ENCODE assay signal across 20 cellular contexts in the genomic region with DNA sequence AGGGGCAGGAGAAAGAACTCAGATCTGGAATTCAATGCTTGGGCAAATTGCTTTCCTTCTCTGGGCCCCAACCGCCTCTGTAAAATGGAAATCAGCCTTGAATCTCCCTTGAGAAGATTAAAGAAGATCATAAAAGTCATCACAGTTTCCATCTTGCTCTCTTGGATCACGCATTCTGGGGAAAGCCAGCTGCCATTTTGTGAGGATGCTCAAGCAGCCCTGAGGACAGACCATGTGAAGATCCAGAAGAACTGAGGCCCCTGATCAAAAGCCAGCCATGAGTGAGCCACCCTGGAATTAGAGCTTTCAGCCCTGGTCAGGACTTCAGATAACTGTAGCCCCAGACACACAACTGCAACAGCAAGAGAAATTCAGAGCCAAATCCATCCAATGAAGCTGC.
DNase-seq lines count a peak whose midpoint lies in the region; ATAC-seq, FAIRE-seq and TF ChIP-seq lines count a peak whose summit lies in the region.
"Had no signal": no experiment of that assay in that cellular context is flagged by ENCODE, and none has a peak within 500 bp of the region (broad histone marks: within the 10 kb centered on the region; RNA-seq: fewer than 3 reads in every experiment).

No MANE protein-coding gene starts in this region.

- TF ChIP-seq POLR2A in H1 (IDR thresholded peaks at IDR 0.05; ENCODE audit: control extremely low read depth in 1 of 2, low read depth in 2 of 2, low read length in 2 of 2): no peak
- TF ChIP-seq POLR2A in stomach (IDR thresholded peaks at IDR 0.05): no peak

- H3K27ac Mint-ChIP-seq in brain: peak overlapping the region in 3 of 5 experiments; percentile 50 to 90 (median 56)
- H3K27ac Mint-ChIP-seq: CD4-positive, CD25-positive, alpha-beta regulatory T cell; CD8-positive, alpha-beta memory T cell; HFFc6 had no signal

- no peak overlapping the region for H2BK20ac ChIP-seq in H1 (ENCODE audit: low read length)

- no peaks in the 10 kb centered on the region for H3F3A ChIP-seq in neural cell (ENCODE audit: insufficient read depth, low read length, poor library complexity, severe bottlenecking)

- H3K18ac ChIP-seq in H1 (ENCODE audit: extremely low read depth, low read length): no peak overlapping the region

- peaks cover 79% of the 10 kb centered on the region for H3K4me1 Mint-ChIP-seq in brain
- H3K4me1 Mint-ChIP-seq: CD4-positive, CD25-positive, alpha-beta regulatory T cell; CD8-positive, alpha-beta memory T cell had no signal

- intact Hi-C loops in stomach (cut with DNase I; ENCODE audit: low total_unique reads): no loop called here

- peaks cover 0 to 3% of the 10 kb centered on the region in 2 experiments for H4K20me1 ChIP-seq in H1 (replicated peaks in 1 of 2; ENCODE audit: control insufficient read depth in 1 of 2, insufficient read depth in 2 of 2, low read length in 2 of 2)
- no peaks in the 10 kb centered on the region for H4K20me1 ChIP-seq in neural cell (ENCODE audit: insufficient read depth)

- H2BK120ac ChIP-seq in H1 (replicated peaks; ENCODE audit: low read depth, low read length): no peak overlapping the region

- POLR2A ChIA-PET in H1 (lab: Charles Lee; ENCODE audit: partially characterized antibody): no interaction called here

- DNase-seq in H1 (ENCODE audit: low read depth in 1 of 2, low spot score in 2 of 2) (no peak), urothelium cell line (ENCODE audit: low spot score) (no peak), stomach (no peak)
- DNase-seq: ACHN; BE2C; C1 segment of cervical spinal cord; CD4-positive, CD25-positive, alpha-beta regulatory T cell; CD8-positive, alpha-beta memory T cell; DMS 273 treated with DMSO at 0.1 percent for 48 hours; HCEC 1CT; HFFc6 had no signal

- no peaks in the 10 kb centered on the region for H3K9me2 ChIP-seq in neural cell (ENCODE audit: insufficient read depth, low read length)

- no peaks in the 10 kb centered on the region for H3K79me2 ChIP-seq in H1 (ENCODE audit: control insufficient read depth in 1 of 2, insufficient read depth in 2 of 2, low read length in 2 of 2)
- no peaks in the 10 kb centered on the region for H3K79me2 ChIP-seq in neural cell (replicated peaks; ENCODE audit: insufficient read depth, low read length)

- H3K27ac ChIP-seq in H1 (ENCODE audit: low read depth, low read length) (no peak overlapping the region), neural cell (ENCODE audit: low read length) (peak overlapping the region; percentile 5), stomach (no peak overlapping the region)

- WGBS in H1 (ENCODE audit: extremely low coverage in 1 of 2, insufficient coverage in 1 of 2, insufficient read length in 1 of 2, insufficient replicate concordance in 2 of 2, low coverage in 1 of 2, low lambda C conversion rate in 2 of 2, missing lambda C conversion rate in 1 of 2), 2 experiments: 88% methylated on average over 1 of the region's 2 CpGs; no CpG with 5 or more reads in 1 of the 2 experiments
- WGBS in stomach, 5 donors: 73 to 94% (median 93%) methylated on average over 2 of the region's 2 CpGs

- H3K36me3 ChIP-seq in H1 (ENCODE audit: control insufficient read depth in 2 of 4, insufficient read depth in 4 of 4, low read length in 3 of 4): no peaks in the 10 kb centered on the region
- no peaks in the 10 kb centered on the region for H3K36me3 ChIP-seq in neural cell (ENCODE audit: insufficient read depth, low read length)
- no peaks in the 10 kb centered on the region for H3K36me3 ChIP-seq in stomach
- H3K36me3 ChIP-seq: BE2C had no signal

- H3K4ac ChIP-seq in H1 (replicated peaks; ENCODE audit: insufficient read length, low read depth, low read length): no peak overlapping the region

- no peak overlapping the region for H3K56ac ChIP-seq in H1 (replicated peaks; ENCODE audit: insufficient read length, low read depth, low read length)

- H3K79me1 ChIP-seq in H1 (ENCODE audit: low read depth, low read length): no peaks in the 10 kb centered on the region

- H3K9ac ChIP-seq in H1 (replicated peaks in 1 of 4; ENCODE audit: extremely low read depth in 1 of 4, low read depth in 3 of 4, low read length in 3 of 4) (no peak overlapping the region), neural cell (ENCODE audit: low read length) (no peak overlapping the region)

- no peaks in the 10 kb centered on the region for H3K36me3 Mint-ChIP-seq in brain
- H3K36me3 Mint-ChIP-seq: CD4-positive, CD25-positive, alpha-beta regulatory T cell; CD8-positive, alpha-beta memory T cell had no signal

- H2AFZ ChIP-seq in H1 (ENCODE audit: low read length) (no peak overlapping the region), neural cell (ENCODE audit: low read depth, low read length) (no peak overlapping the region)

- no peak overlapping the region for H3K4me3 ChIP-seq in H1 (ENCODE audit: extremely low read depth in 1 of 4, insufficient read depth in 2 of 4, low read depth in 3 of 4, low read length in 4 of 4)
- H3K4me3 ChIP-seq in neural cell (ENCODE audit: low read length): no peak overlapping the region
- H3K4me3 ChIP-seq in stomach: no peak overlapping the region

- no peak overlapping the region for H4K91ac ChIP-seq in H1 (replicated peaks; ENCODE audit: insufficient read length, low read length)

- H3K14ac ChIP-seq in H1 (ENCODE audit: insufficient read length): no peak overlapping the region

- peaks cover 0 to 13% (median 7%) of the 10 kb centered on the region in 4 experiments; a peak in 4 of 7 replicates for H3K27me3 ChIP-seq in H1 (replicated peaks in 1 of 4; ENCODE audit: control insufficient read depth in 3 of 4, extremely low read depth in 1 of 4, insufficient read depth in 3 of 4, low read length in 3 of 4)
- H3K27me3 ChIP-seq in neural cell (ENCODE audit: insufficient read depth, low read depth, low read length): no peaks in the 10 kb centered on the region
- H3K27me3 ChIP-seq in stomach: peaks cover 0 to 29% (median 16%) of the 10 kb centered on the region in 3 donors

- H2AK5ac ChIP-seq in H1 (ENCODE audit: low read depth, low read length): no peak overlapping the region

- TF ChIP-seq EP300 in H1 (IDR thresholded peaks at IDR 0.05; ENCODE audit: borderline replicate concordance in 1 of 2, low read depth in 2 of 2, low read length in 2 of 2) (no peak), neural cell (conservative IDR thresholded peaks at IDR 0.05; ENCODE audit: poor library complexity, severe bottlenecking) (no peak), stomach (IDR thresholded peaks at IDR 0.05) (no peak)

- peaks cover 2% of the 10 kb centered on the region; the same call in 1 of the 2 replicates for H3K23me2 ChIP-seq in H1 (ENCODE audit: low read depth, low read length)

- no peak for ATAC-seq in HG02870 (IDR thresholded peaks at IDR 0.05; ENCODE audit: unreplicated experiment)
- ATAC-seq in HG02852 (IDR thresholded peaks at IDR 0.05; ENCODE audit: unreplicated experiment): no peak

- no peak overlapping the region for H4K8ac ChIP-seq in H1 (ENCODE audit: extremely low read depth, insufficient read depth, low read length)

- H2BK12ac ChIP-seq in H1 (ENCODE audit: low read depth, low read length): no peak overlapping the region

- H4K5ac ChIP-seq in H1 (ENCODE audit: insufficient read length, low read depth, low read length): no peak overlapping the region

- H3K27me3 Mint-ChIP-seq in brain: peaks cover 6% of the 10 kb centered on the region
- H3K27me3 Mint-ChIP-seq: CD4-positive, CD25-positive, alpha-beta regulatory T cell had no signal

- H3K4me1 ChIP-seq in H1 (replicated peaks in 1 of 4; ENCODE audit: control insufficient read depth in 3 of 4, insufficient read depth in 4 of 4, low read length in 3 of 4): peaks cover 0 to 6% (median 5%) of the 10 kb centered on the region in 4 experiments; a peak in 3 of 7 replicates
- H3K4me1 ChIP-seq in stomach: peaks cover 0 to 10% (median 4%) of the 10 kb centered on the region in 4 donors
- H3K4me1 ChIP-seq: BE2C had no signal

- CTCF ChIA-PET in H1 (lab: Charles Lee; ENCODE audit: partially characterized antibody): interaction anchor here (0.5 to 1.6 kb wide), 6 partner anchors 11 to 657 kb away, joined by 3 to 4 read pairs (median 3); no protein-coding TSS in a partner anchor

- no peaks in the 10 kb centered on the region for H3K9me3 ChIP-seq in H1 (ENCODE audit: insufficient read depth in 2 of 2, low read depth in 1 of 2, low read length in 1 of 2)
- no peaks in the 10 kb centered on the region for H3K9me3 ChIP-seq in neural cell (ENCODE audit: low read length)
- H3K9me3 ChIP-seq in stomach: peaks cover 3 to 12% (median 8%) of the 10 kb centered on the region in 4 donors

- H3K4me3 Mint-ChIP-seq in brain: peak overlapping the region; percentile 7 to 49 (median 43)
- H3K4me3 Mint-ChIP-seq: CD4-positive, CD25-positive, alpha-beta regulatory T cell; CD8-positive, alpha-beta memory T cell; HFFc6 had no signal

- no peak for TF ChIP-seq CTCF in brain (conservative IDR thresholded peaks at IDR 0.05)
- no peak for TF ChIP-seq CTCF in H1 (IDR thresholded peaks at IDR 0.05; ENCODE audit: control extremely low read depth in 1 of 3, insufficient read depth in 1 of 3, low read depth in 1 of 3, low read length in 3 of 3)
- no peak for TF ChIP-seq CTCF in neural cell (IDR thresholded peaks at IDR 0.05; ENCODE audit: poor library complexity, severe bottlenecking)
- no peak for TF ChIP-seq CTCF in stomach (IDR thresholded peaks at IDR 0.05)

- H3K9me3 Mint-ChIP-seq in brain: peaks cover 0 to 17% (median 10%) of the 10 kb centered on the region in 5 experiments
- H3K9me3 Mint-ChIP-seq: CD4-positive, CD25-positive, alpha-beta regulatory T cell had no signal

- TF ChIP-seq RAD21 in H1 (IDR thresholded peaks at IDR 0.05 in 1 of 2, conservative IDR thresholded peaks at IDR 0.05 in 1 of 2; ENCODE audit: low read depth in 2 of 2, low read length in 2 of 2) (no peak), neural cell (conservative IDR thresholded peaks at IDR 0.05) (no peak)

- H3K4me2 ChIP-seq in H1 (ENCODE audit: insufficient read depth in 1 of 2, low read depth in 2 of 2, low read length in 2 of 2) (no peak overlapping the region), neural cell (ENCODE audit: low read length) (no peak overlapping the region)

- H3K23ac ChIP-seq in H1 (ENCODE audit: insufficient read length): no peak overlapping the region

- FAIRE-seq in H1 (lab: Jason Lieb, UNC): no peak
- FAIRE-seq in urothelium cell line (lab: Jason Lieb, UNC): peak; percentile 63
- FAIRE-seq: A204.1, G401.6, GM12891, GM19239, H54 had no signal

- no peak overlapping the region for H2BK5ac ChIP-seq in H1 (ENCODE audit: low read depth, low read length)

- no peak overlapping the region for H2BK15ac ChIP-seq in H1 (ENCODE audit: low read length)

TF ChIP-seq in H1, 55 proteins besides CTCF, POLR2A, EP300 and RAD21 (continues in another document):
- peak; percentile 80 for TF ChIP-seq YY1 (IDR thresholded peaks at IDR 0.05; ENCODE audit: low read depth, low read length)
